Comparison of ENCODE assay signal across 8 cellular contexts in the genomic region with DNA sequence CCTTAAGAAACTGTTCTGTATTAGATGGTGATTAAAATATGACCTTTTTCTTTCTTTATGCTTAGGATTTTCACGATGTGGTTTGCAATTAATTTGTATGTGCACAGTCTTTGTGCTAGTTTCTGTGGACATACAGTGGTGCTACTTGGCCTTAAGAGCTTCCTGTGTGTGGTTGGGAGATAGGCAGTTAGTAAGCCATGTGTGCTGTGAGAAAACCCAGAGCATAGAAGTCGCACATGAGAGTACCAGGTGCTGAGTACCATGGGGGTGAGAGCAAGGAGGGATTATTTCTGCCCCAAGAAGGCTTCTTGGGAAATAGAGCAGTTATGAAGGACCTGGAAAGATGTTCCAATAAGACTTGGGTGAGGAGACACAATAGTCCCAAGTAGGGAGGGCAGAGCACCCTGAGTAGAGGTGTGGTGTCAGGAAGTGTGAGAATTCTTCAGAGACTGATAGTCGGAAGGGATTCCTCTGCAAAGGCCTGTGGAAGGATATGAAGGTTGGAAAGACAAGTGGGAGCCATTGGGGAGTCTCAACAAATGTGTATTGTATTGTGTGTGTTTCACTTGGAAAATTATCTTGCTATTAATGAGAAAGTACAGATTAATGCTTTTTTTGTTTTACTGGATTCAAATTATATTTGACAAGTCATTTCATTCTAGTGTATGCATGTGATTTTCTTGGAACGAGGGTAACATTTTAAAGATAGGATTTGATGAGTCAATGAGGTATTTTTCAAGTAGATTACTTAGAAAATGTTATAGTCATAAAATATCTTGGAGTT.
DNase-seq lines count a peak whose midpoint lies in the region; ATAC-seq and TF ChIP-seq lines count a peak whose summit lies in the region.

No MANE protein-coding gene starts in this region.

- H3K36me3 Mint-ChIP-seq in activated T-helper 2 cell treated with anti-CD3 and anti-CD28 coated beads, Interferon-gamma antibody, Interleukin-2, Interleukin-4, amounts not matched to agents 10 μg/mL and 5 μg/mL and 100 μg/mL, durations not matched to agents 14 hours and 24 hours and 36 hours (ENCODE audit: low read depth): peaks cover 47% of the 10 kb centered on the region
- H3K36me3 Mint-ChIP-seq in natural killer cell: no peaks in the 10 kb centered on the region

- WGBS in lower leg skin, 2 donors: 69 to 70% methylated on average over 4 of the region's 4 CpGs

- no peaks in the 10 kb centered on the region for H3K27me3 Mint-ChIP-seq in activated T-helper 2 cell treated with anti-CD3 and anti-CD28 coated beads, Interferon-gamma antibody, Interleukin-2, Interleukin-4, amounts not matched to agents 10 μg/mL and 5 μg/mL and 100 μg/mL, durations not matched to agents 14 hours and 24 hours and 36 hours (ENCODE audit: low read depth)
- H3K27me3 Mint-ChIP-seq in natural killer cell (ENCODE audit: low read depth in 2 of 2): no peaks in the 10 kb centered on the region

- TF ChIP-seq CTCF in natural killer cell (IDR thresholded peaks at IDR 0.05) (no peak), lower leg skin (IDR thresholded peaks at IDR 0.05) (no peak)

- peak overlapping the region; percentile 14 for H3K4me3 Mint-ChIP-seq in activated T-helper 2 cell treated with anti-CD3 and anti-CD28 coated beads, Interferon-gamma antibody, Interleukin-2, Interleukin-4, amounts not matched to agents 10 μg/mL and 5 μg/mL and 100 μg/mL, durations not matched to agents 14 hours and 24 hours and 36 hours (ENCODE audit: low read depth)
- peak overlapping the region; percentile 75 for H3K4me3 Mint-ChIP-seq in natural killer cell

- H3K4me3 ChIP-seq in H7 (ENCODE audit: insufficient read depth, low read depth, low read length) (no peak overlapping the region), lower leg skin (ENCODE audit: low read depth, poor library complexity, severe bottlenecking) (no peak overlapping the region)

- H3K27ac Mint-ChIP-seq in activated T-helper 2 cell treated with anti-CD3 and anti-CD28 coated beads, Interferon-gamma antibody, Interleukin-2, Interleukin-4, amounts not matched to agents 10 μg/mL and 5 μg/mL and 100 μg/mL, durations not matched to agents 14 hours and 24 hours and 36 hours: peak overlapping the region; percentile 60
- H3K27ac Mint-ChIP-seq in natural killer cell: peak overlapping the region; percentile 81 to 91

- no peak for TF ChIP-seq POLR2A in lower leg skin (IDR thresholded peaks at IDR 0.05)

- intact Hi-C loops in activated T-helper 2 cell treated with anti-CD3 and anti-CD28 coated beads, Interferon-gamma antibody, Interleukin-2, Interleukin-4, amounts not matched to agents 10 μg/mL and 5 μg/mL and 100 μg/mL, durations not matched to agents 14 hours and 24 hours and 36 hours (cut with micrococcal nuclease): loop anchor here (1.0 to 10.0 kb wide), 6 partner anchors 28 to 338 kb away; no protein-coding TSS in a partner anchor
- intact Hi-C loops in natural killer cell (cut with micrococcal nuclease): no loop called here
- intact Hi-C loops in lower leg skin (cut with DNase I; ENCODE audit: low total_unique reads): no loop called here

- no peaks in the 10 kb centered on the region for H3K9me3 Mint-ChIP-seq in activated T-helper 2 cell treated with anti-CD3 and anti-CD28 coated beads, Interferon-gamma antibody, Interleukin-2, Interleukin-4, amounts not matched to agents 10 μg/mL and 5 μg/mL and 100 μg/mL, durations not matched to agents 14 hours and 24 hours and 36 hours
- peaks cover 0 to 2% of the 10 kb centered on the region in 2 donors for H3K9me3 Mint-ChIP-seq in natural killer cell

- H3K36me3 ChIP-seq in H7 (replicated peaks; ENCODE audit: control insufficient read depth, insufficient read depth, low read length): no peaks in the 10 kb centered on the region

- no peaks in the 10 kb centered on the region for H3K27me3 ChIP-seq in H7 (ENCODE audit: control insufficient read depth, insufficient read depth, low read length)

- H3K4me1 Mint-ChIP-seq in activated T-helper 2 cell treated with anti-CD3 and anti-CD28 coated beads, Interferon-gamma antibody, Interleukin-2, Interleukin-4, amounts not matched to agents 10 μg/mL and 5 μg/mL and 100 μg/mL, durations not matched to agents 14 hours and 24 hours and 36 hours (ENCODE audit: low read depth): peaks cover 53% of the 10 kb centered on the region
- peaks cover 47 to 60% of the 10 kb centered on the region in 2 donors for H3K4me1 Mint-ChIP-seq in natural killer cell

- peak; percentile 71 for DNase-seq in COLO829 (ENCODE audit: low spot score)
- no peak for DNase-seq in activated T-helper 2 cell treated with anti-CD3 and anti-CD28 coated beads, Interferon-gamma antibody, Interleukin-2, Interleukin-4, amounts not matched to agents 10 μg/mL and 5 μg/mL and 100 μg/mL, durations not matched to agents 14 hours and 24 hours and 36 hours (ENCODE audit: low spot score)
- DNase-seq in natural killer cell: no peak
- no peak for DNase-seq in H7
- no peak for DNase-seq in HuH-7.5 (ENCODE audit: low spot score)
- DNase-seq in lower leg skin (ENCODE audit: low spot score in 2 of 2): no peak

- peak; percentile 96 for ATAC-seq in GM19372 (IDR thresholded peaks at IDR 0.05; ENCODE audit: low read depth, unreplicated experiment)
- peak; percentile 97 for ATAC-seq in HG03280 (IDR thresholded peaks at IDR 0.05; ENCODE audit: unreplicated experiment)
- ATAC-seq in natural killer cell: peak; percentile 86 to 98 (median 93)
